8 cellular contexts compared by ENCODE assay signal in the genomic region with DNA sequence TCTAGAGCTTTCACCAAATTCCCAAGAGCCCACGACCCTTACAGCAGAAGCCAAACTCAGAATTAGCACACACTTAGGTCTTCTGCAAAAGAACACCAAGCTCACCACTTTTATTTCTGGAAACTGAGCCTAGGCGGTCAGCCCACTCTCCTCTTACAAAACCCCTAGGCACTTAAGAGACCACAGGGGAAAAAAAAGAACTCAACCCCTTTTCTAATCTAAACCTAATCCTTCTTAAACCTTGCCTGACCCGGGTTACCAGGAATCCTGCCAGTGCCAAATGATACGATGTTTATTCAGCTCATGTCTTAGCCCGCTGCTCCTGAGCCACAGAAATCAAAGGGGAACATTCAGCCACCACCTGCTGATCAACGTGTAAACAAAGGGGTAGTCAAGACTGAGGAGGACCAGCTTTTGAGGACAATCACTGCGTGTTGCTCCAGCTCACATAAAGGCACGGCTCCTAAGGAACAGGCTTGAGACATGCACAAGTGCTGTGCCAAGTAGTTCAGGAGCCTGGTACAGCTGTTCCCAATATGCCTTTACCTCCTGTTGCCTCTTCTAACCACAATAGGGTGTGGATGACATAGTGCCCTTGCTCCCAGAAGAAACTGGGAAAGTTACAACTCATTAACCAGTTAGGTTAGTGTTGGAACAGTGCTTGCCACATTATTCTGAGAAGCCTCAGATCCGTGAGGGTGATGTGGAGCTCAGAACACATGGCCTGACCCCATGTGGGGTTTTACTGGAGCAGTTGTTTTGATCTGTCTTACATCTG. TPM values are rescaled to one million over a fixed set of nuclear protein-coding genes. Genes with fewer than 3 reads are reported as not detected.
DNase-seq lines count a peak whose midpoint lies in the region; ATAC-seq and TF ChIP-seq lines count a peak whose summit lies in the region.

No MANE protein-coding gene starts in this region.

- H3K9ac ChIP-seq in neural progenitor cell (no peak overlapping the region), trophoblast cell (ENCODE audit: low read length) (no peak overlapping the region)

- H2BK120ac ChIP-seq in trophoblast cell (ENCODE audit: insufficient read depth, low read length, poor library complexity) = no peak overlapping the region

- H3K4me2 ChIP-seq in neural progenitor cell = peak overlapping the region; percentile 65
- no peak overlapping the region for H3K4me2 ChIP-seq in trophoblast cell (ENCODE audit: low read length)

- H2AFZ ChIP-seq in neural progenitor cell (replicated peaks) (no peak overlapping the region), trophoblast cell (ENCODE audit: insufficient read depth, low read length, poor library complexity) (no peak overlapping the region)

- peaks cover 4% of the 10 kb centered on the region for H3K27me3 Mint-ChIP-seq in neural progenitor cell (ENCODE audit: insufficient read depth, low read depth)

- H3K27me3 ChIP-seq in neural progenitor cell (no peaks in the 10 kb centered on the region), adrenal gland (no peaks in the 10 kb centered on the region), trophoblast cell (ENCODE audit: insufficient read depth, low read length) (no peaks in the 10 kb centered on the region)

- H4K91ac ChIP-seq in trophoblast cell (ENCODE audit: low read depth, low read length) = no peak overlapping the region

- peaks cover 26% of the 10 kb centered on the region for H3K4me1 Mint-ChIP-seq in neural progenitor cell

- H3K79me1 ChIP-seq in trophoblast cell (ENCODE audit: low read length) = no peaks in the 10 kb centered on the region

- no peaks in the 10 kb centered on the region for H3K9me3 ChIP-seq in neural progenitor cell (ENCODE audit: low read depth)
- H3K9me3 ChIP-seq in adrenal gland (replicated peaks in 1 of 3) = no peaks in the 10 kb centered on the region
- H3K9me3 ChIP-seq in trophoblast cell (ENCODE audit: insufficient read depth, low read depth, low read length) = no peaks in the 10 kb centered on the region

- H3F3A ChIP-seq in neural progenitor cell (ENCODE audit: low read depth) = peaks cover 19% of the 10 kb centered on the region

- no peak overlapping the region for H3K4ac ChIP-seq in trophoblast cell (ENCODE audit: low read depth, low read length)

- 24 to 40% (median 32%) methylated on average over 9 of the region's 9 CpGs for WGBS in adrenal gland, 4 donors
- no CpG with 5 or more reads among the region's 9 CpGs for WGBS in trophoblast cell (ENCODE audit: extremely low coverage, insufficient coverage, insufficient read length)

- H3K36me3 ChIP-seq in neural progenitor cell (no peaks in the 10 kb centered on the region), adrenal gland (replicated peaks in 1 of 2) (no peaks in the 10 kb centered on the region), trophoblast cell (ENCODE audit: control insufficient read depth in 1 of 2, insufficient read depth in 2 of 2, low read length in 2 of 2) (no peaks in the 10 kb centered on the region)

- H3K27ac ChIP-seq in neural progenitor cell = no peak overlapping the region
- H3K27ac ChIP-seq in adrenal gland = peak overlapping the region in 1 of 5 donors; percentile 50
- H3K27ac ChIP-seq in trophoblast cell (ENCODE audit: low read depth, low read length) = no peak overlapping the region

- TF ChIP-seq POLR2A in adrenal gland (IDR thresholded peaks at IDR 0.05) = no peak

- H3K4me3 ChIP-seq in epithelial cell of esophagus (ENCODE audit: low read length) (no peak overlapping the region), neural progenitor cell (no peak overlapping the region), adrenal gland (peak overlapping the region in 1 of 4 donors; percentile 57), trophoblast cell (ENCODE audit: low read depth, low read length) (no peak overlapping the region)

- DNase-seq in DMS79 treated with DMSO at 0.1 percent for 48 hours (lab: John Stamatoyannopoulos, UW) = peak; percentile 80
- DNase-seq in NCI-H226 = peak; percentile 20
- DNase-seq in epithelial cell of esophagus (ENCODE audit: low read depth) = peak; percentile 64
- peak; percentile 82 for DNase-seq in neural progenitor cell (ENCODE audit: low spot score)
- DNase-seq in adrenal gland = no peak
- no peak for DNase-seq in trophoblast cell
- no peak for DNase-seq in 8988T

- H3K27ac Mint-ChIP-seq in neural progenitor cell = peak overlapping the region; percentile 86

- H3K4me3 Mint-ChIP-seq in neural progenitor cell = peak overlapping the region; percentile 8

- H3K9me3 Mint-ChIP-seq in neural progenitor cell = no peaks in the 10 kb centered on the region

- H4K20me1 ChIP-seq in neural progenitor cell (ENCODE audit: low read depth) = peaks cover 5% of the 10 kb centered on the region

- H4K12ac ChIP-seq in trophoblast cell (ENCODE audit: low read depth, low read length) = no peak overlapping the region

- no peak for ATAC-seq in HG03571 (IDR thresholded peaks at IDR 0.05; ENCODE audit: unreplicated experiment)

- no peak overlapping the region for H2BK12ac ChIP-seq in trophoblast cell (ENCODE audit: low read length)

- H4K8ac ChIP-seq in trophoblast cell (ENCODE audit: low read depth, low read length) = no peak overlapping the region

- H3K18ac ChIP-seq in trophoblast cell (ENCODE audit: low read length) = no peak overlapping the region

- no peak for TF ChIP-seq CTCF in epithelial cell of esophagus (IDR thresholded peaks at IDR 0.05; ENCODE audit: insufficient read depth, low read depth, low read length, missing control alignments)
- no peak for TF ChIP-seq CTCF in neural progenitor cell (IDR thresholded peaks at IDR 0.05)
- no peak for TF ChIP-seq CTCF in adrenal gland (IDR thresholded peaks at IDR 0.05)

- no peak overlapping the region for H2BK5ac ChIP-seq in trophoblast cell (ENCODE audit: low read depth, low read length, poor library complexity)

- H3K14ac ChIP-seq in trophoblast cell (ENCODE audit: low read length) = no peak overlapping the region

- H3K79me2 ChIP-seq in neural progenitor cell (ENCODE audit: low read depth) (no peaks in the 10 kb centered on the region), trophoblast cell (ENCODE audit: control insufficient read depth, insufficient read depth, low read length, poor library complexity) (no peaks in the 10 kb centered on the region)

- no peak overlapping the region for H2AK5ac ChIP-seq in trophoblast cell (ENCODE audit: low read length)

- H3K4me1 ChIP-seq in neural progenitor cell = peaks cover 20% of the 10 kb centered on the region
- peaks cover 0 to 15% of the 10 kb centered on the region in 2 donors for H3K4me1 ChIP-seq in adrenal gland (replicated peaks in 1 of 2)
- no peaks in the 10 kb centered on the region for H3K4me1 ChIP-seq in trophoblast cell (ENCODE audit: control insufficient read depth in 1 of 2, insufficient read depth in 2 of 2, low read length in 2 of 2)

- no peaks in the 10 kb centered on the region for H3K36me3 Mint-ChIP-seq in neural progenitor cell

- no peak overlapping the region for H3K23ac ChIP-seq in trophoblast cell (ENCODE audit: low read length)

- intact Hi-C loops in adrenal gland (cut with DNase I) = no loop called here

RNA-seq across cellular contexts. Expression of a gene that starts 49.3 kb away (rescaled TPM):
- total RNA-seq in neural progenitor cell (ENCODE audit: low replicate concordance) = 119 and 162 TPM in 2 replicates
- 100 to 1,000 TPM; 119 to 326 (median 192) TPM for total RNA-seq in adrenal gland
- polyA plus RNA-seq in adrenal gland = 100 to 1,000 TPM; 140 to 246 (median 227) TPM
- polyA plus RNA-seq in trophoblast cell (2013) = 209 and 220 TPM in 2 replicates

Comparison
In these comparisons a context has a peak if more than half of its experiments do, and no peak if none do; other contexts are left out.
1. DNase-seq: peak in DMS79 treated with DMSO at 0.1 percent for 48 hours (single experiment), NCI-H226 (single experiment), epithelial cell of esophagus (single experiment) and neural progenitor cell (single experiment); none in adrenal gland (0 of 7), trophoblast cell (0 of 2) and 8988T (single experiment).